ENCODE assay signal across 26 cellular contexts in genomic region chr22:42799061-42799460, GRCh38.
"Had no signal": no experiment of that assay in that cellular context is flagged by ENCODE, and none has a peak within 500 bp of the region (broad histone marks: within the 10 kb centered on the region; RNA-seq: fewer than 3 reads in every experiment).

No MANE protein-coding gene starts in this region.

- DNase-seq: activated CD4-positive, alpha-beta T cell treated with anti-CD3 and anti-CD28 coated beads for 4 hours; activated CD4-positive, alpha-beta T cell treated with anti-CD3 and anti-CD28 coated beads, Interleukin-2, amount 50 U/mL, for 4 hours; activated CD8-positive, alpha-beta memory T cell treated with anti-CD3 and anti-CD28 coated beads for 24 hours; activated naive CD8-positive, alpha-beta T cell treated with anti-CD3 and anti-CD28 coated beads, Interleukin-2, amount 50 U/mL, for 24 hours; activated T-cell treated with anti-CD3 and anti-CD28 coated beads, Interleukin-2, amount 50 U/mL, for 24 hours; central memory CD4-positive, alpha-beta T cell; dermis blood vessel endothelial cell; effector CD4-positive, alpha-beta T cell; left ventricle myocardium inferior; mucosa of descending colon; nephron progenitor cell; retina; stimulated activated CD4-positive, alpha-beta T cell treated with anti-CD3 and anti-CD28 coated beads, Interleukin-1b, Interleukin-23, amount 100 ng/mL, for 48 hours; stimulated activated CD4-positive, alpha-beta T cell treated with anti-CD3 and anti-CD28 coated beads, Interleukin-4, amount 100 ng/mL, for 4 hours; stimulated activated naive B cell treated with anti-CD40 and anti-IgM and Interleukin-4, amounts not matched to agents 10 μg/mL and 1 μg/mL and 100 μg/mL, for 72 hours; stomach; T-helper 1 cell had no signal

- H3K4me3 ChIP-seq: breast epithelium, left ventricle myocardium inferior, lung, mucosa of descending colon, smooth muscle cell, stomach, tibial artery, vagina had no signal

- H3K4me1 ChIP-seq: vagina had no signal

- H3K27ac ChIP-seq: breast epithelium, left ventricle myocardium inferior, neutrophil, stomach, tibial artery, vagina had no signal

- H3K9me3 ChIP-seq: breast epithelium, left ventricle myocardium inferior, mucosa of descending colon, neutrophil, stomach, tibial artery, vagina had no signal

- H3K27ac Mint-ChIP-seq: activated naive CD4-positive, alpha-beta T cell treated with anti-CD3 and anti-CD28 coated beads, Interleukin-2, amount 50 U/mL, for 24 hours; activated naive CD8-positive, alpha-beta T cell treated with anti-CD3 and anti-CD28 coated beads, Interleukin-2, amount 50 U/mL, for 24 hours; nephron progenitor cell; progenitor cell of endocrine pancreas; stimulated activated naive B cell treated with anti-CD40 and anti-IgM and Interleukin-4, amounts not matched to agents 10 μg/mL and 1 μg/mL and 100 μg/mL, for 72 hours; T-helper 2 cell treated with Interferon-gamma antibody and Interleukin-4, amounts not matched to agents 5 μg/mL and 100 μg/mL, for 36 hours had no signal

- H3K4me3 Mint-ChIP-seq: activated naive CD4-positive, alpha-beta T cell treated with anti-CD3 and anti-CD28 coated beads, Interleukin-2, amount 50 U/mL, for 24 hours; activated naive CD8-positive, alpha-beta T cell treated with anti-CD3 and anti-CD28 coated beads, Interleukin-2, amount 50 U/mL, for 24 hours; activated T-cell treated with anti-CD3 and anti-CD28 coated beads, Interleukin-2, amount 50 U/mL, for 24 hours; nephron progenitor cell; stimulated activated naive B cell treated with anti-CD40 and anti-IgM and Interleukin-4, amounts not matched to agents 10 μg/mL and 1 μg/mL and 100 μg/mL, for 72 hours; T-helper 2 cell treated with Interferon-gamma antibody and Interleukin-4, amounts not matched to agents 5 μg/mL and 100 μg/mL, for 36 hours had no signal

- H3K27me3 Mint-ChIP-seq: activated naive CD4-positive, alpha-beta T cell treated with anti-CD3 and anti-CD28 coated beads, Interleukin-2, amount 50 U/mL, for 24 hours; activated naive CD8-positive, alpha-beta T cell treated with anti-CD3 and anti-CD28 coated beads, Interleukin-2, amount 50 U/mL, for 24 hours; activated T-cell treated with anti-CD3 and anti-CD28 coated beads, Interleukin-2, amount 50 U/mL, for 24 hours; progenitor cell of endocrine pancreas; stimulated activated naive B cell treated with anti-CD40 and anti-IgM and Interleukin-4, amounts not matched to agents 10 μg/mL and 1 μg/mL and 100 μg/mL, for 72 hours had no signal

- H3K4me1 Mint-ChIP-seq: activated naive CD4-positive, alpha-beta T cell treated with anti-CD3 and anti-CD28 coated beads, Interleukin-2, amount 50 U/mL, for 24 hours; activated naive CD8-positive, alpha-beta T cell treated with anti-CD3 and anti-CD28 coated beads, Interleukin-2, amount 50 U/mL, for 24 hours had no signal

- H3K9me3 Mint-ChIP-seq: activated naive CD4-positive, alpha-beta T cell treated with anti-CD3 and anti-CD28 coated beads, Interleukin-2, amount 50 U/mL, for 24 hours; activated naive CD8-positive, alpha-beta T cell treated with anti-CD3 and anti-CD28 coated beads, Interleukin-2, amount 50 U/mL, for 24 hours; activated T-cell treated with anti-CD3 and anti-CD28 coated beads, Interleukin-2, amount 50 U/mL, for 24 hours; nephron progenitor cell; stimulated activated naive B cell treated with anti-CD40 and anti-IgM and Interleukin-4, amounts not matched to agents 10 μg/mL and 1 μg/mL and 100 μg/mL, for 72 hours; T-helper 2 cell treated with Interferon-gamma antibody and Interleukin-4, amounts not matched to agents 5 μg/mL and 100 μg/mL, for 36 hours had no signal

- H3K27me3 ChIP-seq: breast epithelium, neutrophil, stomach, tibial artery, vagina had no signal

- H3K36me3 ChIP-seq: breast epithelium had no signal
